ENCODE assay signal across 1 cellular context in genomic region chr19:12722566-12723382, GRCh38.
TF ChIP-seq lines count a peak whose summit lies in the region.

No MANE protein-coding gene starts in this region.

TF ChIP-seq in SK-N-SH, 30 proteins besides CTCF, POLR2A, EP300 and RAD21 (continued from another document):
- TF ChIP-seq IRF3 (IDR thresholded peaks at IDR 0.05; ENCODE audit: low read depth, low read length) = no peak; the same call in 1 of the 2 replicates
- peak; percentile 89 for TF ChIP-seq SIN3A (IDR thresholded peaks at IDR 0.05; ENCODE audit: borderline replicate concordance, low read depth, low read length)
- TF ChIP-seq FOXM1 (IDR thresholded peaks at IDR 0.05; ENCODE audit: low read depth) = peak; percentile 42; the same call in 1 of the 2 replicates
- TF ChIP-seq MEF2A (IDR thresholded peaks at IDR 0.05; ENCODE audit: borderline replicate concordance, low read depth) = no peak
- no peak for TF ChIP-seq JUND (IDR thresholded peaks at IDR 0.05)
- TF ChIP-seq ZBTB33 (IDR thresholded peaks at IDR 0.05; ENCODE audit: borderline replicate concordance, low read depth) = peak; percentile 53; the same call in 1 of the 2 replicates
- 0 out of 2 replicates have a peak, but pooled peaks have one; percentile 16 for TF ChIP-seq NRF1 (IDR thresholded peaks at IDR 0.05; ENCODE audit: low read depth, low read length)
- TF ChIP-seq GATA2 (CRISPR knock-in tag; IDR thresholded peaks at IDR 0.05) = no peak
- TF ChIP-seq EZH2phosphoT487 (IDR thresholded peaks at IDR 0.05; ENCODE audit: borderline replicate concordance, low read depth) = no peak
- TF ChIP-seq RXRA (IDR thresholded peaks at IDR 0.05; ENCODE audit: borderline replicate concordance, low read depth) = no peak
- TF ChIP-seq CHD2 (IDR thresholded peaks at IDR 0.05; ENCODE audit: low read length, partially characterized antibody) = peak; percentile 27
- TF ChIP-seq FOSL2 (IDR thresholded peaks at IDR 0.05; ENCODE audit: borderline replicate concordance, low read depth) = no peak
- TF ChIP-seq MAX (IDR thresholded peaks at IDR 0.05; ENCODE audit: low read depth) = peak; percentile 92
- TF ChIP-seq ELF1 (IDR thresholded peaks at IDR 0.05) = peak; percentile 69; the same call in 1 of the 2 replicates
- TF ChIP-seq PBX3 (IDR thresholded peaks at IDR 0.05) = no peak
- TF ChIP-seq MXI1 (IDR thresholded peaks at IDR 0.05; ENCODE audit: low read depth, low read length) = peak; percentile 90
- TF ChIP-seq RFX5 (IDR thresholded peaks at IDR 0.05; ENCODE audit: low read length) = no peak; the same call in 1 of the 2 replicates
- peak; percentile 78 for TF ChIP-seq GABPA (IDR thresholded peaks at IDR 0.05; ENCODE audit: low read depth)
